In genomic region chr15:66128116-66128715, GRCh38 we compare ENCODE assay signal across 23 cellular contexts.
"Had no signal": no experiment of that assay in that cellular context is flagged by ENCODE, and none has a peak within 500 bp of the region (broad histone marks: within the 10 kb centered on the region; RNA-seq: fewer than 3 reads in every experiment).

No MANE protein-coding gene starts in this region.

- H3K9ac ChIP-seq: parathyroid adenoma had no signal

- H3K9me3 ChIP-seq: body of pancreas, heart right ventricle, right lobe of liver, uterus had no signal

- ATAC-seq: activated CD4-positive, alpha-beta T cell treated with anti-CD3 and anti-CD28 coated beads for 36 hours; activated naive CD8-positive, alpha-beta T cell treated with anti-CD3 and anti-CD28 coated beads, Interleukin-2, amount 50 U/mL, for 24 hours; activated T-cell treated with anti-CD3 and anti-CD28 coated beads, Interleukin-2, amount 50 U/mL, for 4 hours; body of pancreas; heart right ventricle; left ventricle myocardium superior; natural killer cell; right lobe of liver; stimulated activated naive B cell treated with anti-CD40 and anti-IgM and Interleukin-4, amounts not matched to agents 10 μg/mL and 1 μg/mL and 100 μg/mL, for 72 hours had no signal

- H3K36me3 ChIP-seq: heart right ventricle, right lobe of liver, uterus had no signal

- H3K4me3 ChIP-seq: body of pancreas, heart right ventricle, right lobe of liver, skin epidermis, uterus had no signal

- H3K4me1 ChIP-seq: right lobe of liver, uterus had no signal

- H3K27ac ChIP-seq: body of pancreas, epithelial cell of prostate, heart right ventricle, parathyroid adenoma, right lobe of liver, skin epidermis, uterus had no signal

- H2AFZ ChIP-seq: parathyroid adenoma had no signal

- H3K27me3 ChIP-seq: body of pancreas, right lobe of liver, uterus had no signal

- DNase-seq: activated CD4-positive, alpha-beta T cell treated with anti-CD3 and anti-CD28 coated beads for 36 hours; activated CD4-positive, alpha-beta T cell treated with anti-CD3 and anti-CD28 coated beads, Interleukin-2, amount 50 U/mL, for 4 hours; activated CD8-positive, alpha-beta memory T cell treated with anti-CD3 and anti-CD28 coated beads for 24 hours; activated CD8-positive, alpha-beta memory T cell treated with anti-CD3 and anti-CD28 coated beads, Interleukin-2, amount 50 U/mL, for 4 hours; activated effector memory CD4-positive, alpha-beta T cell treated with anti-CD3 and anti-CD28 coated beads, Interleukin-2, amount 50 U/mL, for 16 hours; activated naive CD4-positive, alpha-beta T cell treated with anti-CD3 and anti-CD28 coated beads, Interleukin-2, amount 50 U/mL, for 16 hours; activated naive CD8-positive, alpha-beta T cell treated with anti-CD3 and anti-CD28 coated beads, Interleukin-2, amount 50 U/mL, for 24 hours; activated T-cell treated with anti-CD3 and anti-CD28 coated beads, Interleukin-2, amount 50 U/mL, for 4 hours; body of pancreas; heart right ventricle; left ventricle myocardium superior; mammary epithelial cell; midbrain; natural killer cell; right lobe of liver; stimulated activated CD4-positive, alpha-beta T cell treated with anti-CD3 and anti-CD28 coated beads, Interleukin-2, amount 100 ng/mL, for 24 hours; stimulated activated naive B cell treated with anti-CD40 and anti-IgM and Interleukin-4, amounts not matched to agents 10 μg/mL and 1 μg/mL and 100 μg/mL, for 72 hours; T-helper 9 cell; trophoblast cell; uterus had no signal
